In genomic region chr11:122711362-122711761, GRCh38 we compare ENCODE assay signal across 25 cellular contexts. TPM values are rescaled to one million over a fixed set of nuclear protein-coding genes. Genes with fewer than 3 reads are reported as not detected.
A peak's percentile ranks its signal among the peaks of the same experiment; 100 is the strongest.
DNase-seq lines count a peak whose midpoint lies in the region; ATAC-seq, FAIRE-seq and TF ChIP-seq lines count a peak whose summit lies in the region.
"Had no signal": no experiment of that assay in that cellular context is flagged by ENCODE, and none has a peak within 500 bp of the region (broad histone marks: within the 10 kb centered on the region; RNA-seq: fewer than 3 reads in every experiment).

No MANE protein-coding gene starts in this region.

- no peak for TF ChIP-seq EP300 in A549 (IDR thresholded peaks at IDR 0.05)

- H2BK12ac ChIP-seq in mesenchymal stem cell (ENCODE audit: low read length in 2 of 2): no peak overlapping the region

- H2BK5ac ChIP-seq in mesenchymal stem cell (ENCODE audit: low read depth, low read length, poor library complexity, severe bottlenecking): no peak overlapping the region

- CTCF ChIA-PET in A549 (lab: Yijun Ruan, JAX): interaction anchor here (1.0 to 1.8 kb wide), 5 partner anchors 44 to 82 kb away, joined by 3 to 8 read pairs (median 4); no protein-coding TSS in a partner anchor

- no peak for DNase-seq in A549 (ENCODE audit: low read depth in 1 of 2, low spot score in 1 of 2)
- DNase-seq in DND-41: no peak
- no peak for DNase-seq in astrocyte (ENCODE audit: low read depth)
- no peak for DNase-seq in mesenchymal stem cell
- DNase-seq in D341Med (ENCODE audit: low spot score): no peak
- DNase-seq in A172 (ENCODE audit: low spot score): no peak
- DNase-seq in GM13977 (ENCODE audit: low spot score): no peak
- no peak for DNase-seq in COLO829 (ENCODE audit: low spot score)
- DNase-seq: activated CD4-positive, CD25-positive, alpha-beta regulatory T cell; activated naive CD4-positive, alpha-beta T cell treated with Interleukin-2 at 50 U/mL for 16 hours; activated T-cell treated with anti-CD3 and anti-CD28 coated beads, Interleukin-2, amount 50 U/mL, for 72 hours; brain microvascular endothelial cell; DMS79; GF-D8; left cardiac atrium; NCI-H1048; NCI-H82; stimulated activated CD4-positive, alpha-beta T cell treated with anti-CD3 and anti-CD28 coated beads, Interleukin-4, amount 100 ng/mL, for 1 hour; T1000 had no signal

- POLR2A ChIA-PET in A549 (lab: Yijun Ruan, JAX): interaction anchor here (0.7 kb wide), 1 partner anchor 10 kb away, joined by 3 read pairs; no protein-coding TSS in a partner anchor

- H3K4me1 ChIP-seq in A549 (peaks cover 60% of the 10 kb centered on the region), DND-41 (ENCODE audit: insufficient read depth, low read length) (peaks cover 53% of the 10 kb centered on the region), astrocyte (ENCODE audit: insufficient read depth, low read length) (peaks cover 51% of the 10 kb centered on the region), mesenchymal stem cell (ENCODE audit: control insufficient read depth, insufficient read depth, low read depth, low read length) (peaks cover 20% of the 10 kb centered on the region)
- H3K4me1 ChIP-seq: right atrium auricular region had no signal

- peak overlapping the region; percentile 1 for H4K91ac ChIP-seq in mesenchymal stem cell (ENCODE audit: low read length)

- H2BK15ac ChIP-seq in mesenchymal stem cell (ENCODE audit: low read depth, poor library complexity, severe bottlenecking): no peak overlapping the region

- H3K36me3 ChIP-seq in DND-41 (ENCODE audit: insufficient read depth, low read length) (peaks cover 30% of the 10 kb centered on the region), astrocyte (ENCODE audit: insufficient read depth, low read length) (peaks cover 5% of the 10 kb centered on the region), mesenchymal stem cell (ENCODE audit: control insufficient read depth in 1 of 2, insufficient read depth in 2 of 2, low read depth in 1 of 2, low read length in 2 of 2) (peaks cover 0 to 4% of the 10 kb centered on the region in 2 experiments)
- H3K36me3 ChIP-seq: brain microvascular endothelial cell, right atrium auricular region, tibial nerve had no signal

- H3K4me2 ChIP-seq in A549 (0 out of 3 replicates have a peak overlapping the region, but pooled peaks have one; percentile 14), DND-41 (ENCODE audit: insufficient read depth, low read length) (no peak overlapping the region), astrocyte (ENCODE audit: low read length) (no peak overlapping the region), mesenchymal stem cell (ENCODE audit: low read length, poor library complexity, severe bottlenecking) (no peak overlapping the region)

- no peak overlapping the region for H3K9ac ChIP-seq in DND-41 (ENCODE audit: low read depth, low read length)
- H3K9ac ChIP-seq in astrocyte (ENCODE audit: low read length): no peak overlapping the region
- no peak overlapping the region for H3K9ac ChIP-seq in mesenchymal stem cell (ENCODE audit: low read length)

- TF ChIP-seq POLR2A in A549 (IDR thresholded peaks at IDR 0.05; ENCODE audit: low read length): no peak

- peaks cover 90% of the 10 kb centered on the region for H3K79me2 ChIP-seq in DND-41 (ENCODE audit: insufficient read depth, low read length)
- peaks cover 53% of the 10 kb centered on the region for H3K79me2 ChIP-seq in astrocyte (ENCODE audit: insufficient read depth, low read length)

- H4K8ac ChIP-seq in mesenchymal stem cell (ENCODE audit: low read length): no peak overlapping the region

- peaks cover 17% of the 10 kb centered on the region for H3K79me1 ChIP-seq in mesenchymal stem cell (replicated peaks; ENCODE audit: low read length, poor library complexity, severe bottlenecking)

- H3K4me3 ChIP-seq in A549 (no peak overlapping the region), DND-41 (ENCODE audit: low read depth in 1 of 2, low read length in 2 of 2) (no peak overlapping the region), astrocyte (ENCODE audit: insufficient read depth, low read depth, low read length) (no peak overlapping the region), mesenchymal stem cell (ENCODE audit: insufficient read depth in 1 of 2, low read depth in 1 of 2, low read length in 2 of 2) (no peak overlapping the region)
- H3K4me3 ChIP-seq: lung, right atrium auricular region, tibial nerve had no signal

- H2AFZ ChIP-seq in DND-41 (ENCODE audit: low read depth, low read length) (no peak overlapping the region), astrocyte (ENCODE audit: low read depth, low read length) (no peak overlapping the region), mesenchymal stem cell (ENCODE audit: low read depth, low read length) (no peak overlapping the region)

- no peaks in the 10 kb centered on the region for H4K20me1 ChIP-seq in DND-41 (ENCODE audit: insufficient read depth, low read length)
- no peaks in the 10 kb centered on the region for H4K20me1 ChIP-seq in astrocyte (ENCODE audit: insufficient read depth, low read length)

- peak overlapping the region in 1 of 2 experiments; percentile 55; a peak in 3 of 6 replicates for H3K27ac ChIP-seq in A549
- peak overlapping the region; percentile 70 for H3K27ac ChIP-seq in DND-41 (ENCODE audit: low read length)
- H3K27ac ChIP-seq in astrocyte (ENCODE audit: low read depth, low read length): no peak overlapping the region
- peak overlapping the region; percentile 24 for H3K27ac ChIP-seq in mesenchymal stem cell (ENCODE audit: low read length, poor library complexity, severe bottlenecking)
- H3K27ac ChIP-seq: brain microvascular endothelial cell, right atrium auricular region, tibial nerve had no signal

- no peaks in the 10 kb centered on the region for H3K27me3 Mint-ChIP-seq in astrocyte (ENCODE audit: low read depth, unreplicated experiment)

- H3K36me3 Mint-ChIP-seq in astrocyte (ENCODE audit: low read depth, unreplicated experiment): peaks cover 6% of the 10 kb centered on the region
- H3K36me3 Mint-ChIP-seq: IgD-negative memory B cell had no signal

- no peak overlapping the region for H3K4me3 Mint-ChIP-seq in astrocyte (ENCODE audit: unreplicated experiment)
- H3K4me3 Mint-ChIP-seq: activated T-cell treated with anti-CD3 and anti-CD28 coated beads, Interleukin-2, amount 50 U/mL, for 72 hours; IgD-negative memory B cell; neural crest cell had no signal

- H3K27me3 ChIP-seq in DND-41 (ENCODE audit: insufficient read depth, low read length, poor library complexity) (no peaks in the 10 kb centered on the region), astrocyte (ENCODE audit: insufficient read depth, low read length) (no peaks in the 10 kb centered on the region), mesenchymal stem cell (ENCODE audit: control insufficient read depth in 1 of 2, insufficient read depth in 1 of 2, low read length in 2 of 2) (no peaks in the 10 kb centered on the region)
- H3K27me3 ChIP-seq: brain microvascular endothelial cell, right atrium auricular region, tibial nerve had no signal

- in situ Hi-C loops in GM13977 (cut with MboI; ENCODE audit: low pct_unique_long_range_greater_than_20kb, low sequenced_read_pairs, unreplicated experiment): no loop called here

- peak overlapping the region; percentile 4 for H3K27ac Mint-ChIP-seq in astrocyte (ENCODE audit: unreplicated experiment)
- H3K27ac Mint-ChIP-seq: activated T-cell treated with anti-CD3 and anti-CD28 coated beads, Interleukin-2, amount 50 U/mL, for 72 hours; IgD-negative memory B cell had no signal

- FAIRE-seq in A549 (lab: Jason Lieb, UNC) (no peak), astrocyte (lab: Jason Lieb, UNC) (no peak)

- no peak for TF ChIP-seq RAD21 in A549 (conservative IDR thresholded peaks at IDR 0.05 in 1 of 2, IDR thresholded peaks at IDR 0.05 in 1 of 2)

- no peak for ATAC-seq in A549
- ATAC-seq in DND-41 (ENCODE audit: insufficient read depth, low read depth): no peak
- ATAC-seq: activated T-cell treated with anti-CD3 and anti-CD28 coated beads, Interleukin-2, amount 50 U/mL, for 72 hours; HCT116 had no signal

- peaks cover 35% of the 10 kb centered on the region for H3K4me1 Mint-ChIP-seq in astrocyte (ENCODE audit: low read depth, unreplicated experiment)
- H3K4me1 Mint-ChIP-seq: neural crest cell had no signal

- no peak overlapping the region for H3K4ac ChIP-seq in mesenchymal stem cell (ENCODE audit: low read depth in 1 of 2, low read length in 2 of 2)

- H2AK5ac ChIP-seq in mesenchymal stem cell (ENCODE audit: low read length, severe bottlenecking): peak overlapping the region; percentile 46

- H3K9me3 Mint-ChIP-seq in astrocyte (ENCODE audit: unreplicated experiment): no peaks in the 10 kb centered on the region
- H3K9me3 Mint-ChIP-seq: activated T-cell treated with anti-CD3 and anti-CD28 coated beads, Interleukin-2, amount 50 U/mL, for 72 hours; IgD-negative memory B cell; neural crest cell had no signal

- no peak overlapping the region for H3K14ac ChIP-seq in mesenchymal stem cell (ENCODE audit: low read length in 2 of 2)

- WGBS in A549 (ENCODE audit: missing lambda C conversion rate): 73% methylated on average over 7 of the region's 9 CpGs
- 95% methylated on average over 9 of the region's 9 CpGs for WGBS in mesenchymal stem cell

- TF ChIP-seq CTCF in A549 (IDR thresholded peaks at IDR 0.05) (no peak), DND-41 (IDR thresholded peaks at IDR 0.05; ENCODE audit: borderline replicate concordance, extremely low read depth, low read length, poor library complexity, severe bottlenecking) (no peak), astrocyte (IDR thresholded peaks at IDR 0.05; ENCODE audit: insufficient read depth, low read depth, low read length) (no peak), GM13977 (IDR thresholded peaks at IDR 0.05; ENCODE audit: extremely low read depth, insufficient read depth, missing control alignments) (no peak)

- H2BK120ac ChIP-seq in mesenchymal stem cell (ENCODE audit: low read depth, low read length): no peak overlapping the region

- no peak overlapping the region for H3K18ac ChIP-seq in mesenchymal stem cell (ENCODE audit: low read depth in 1 of 2, low read length in 2 of 2)

- H3K9me3 ChIP-seq in A549 (no peaks in the 10 kb centered on the region), DND-41 (ENCODE audit: insufficient read depth, low read length, severe bottlenecking) (no peaks in the 10 kb centered on the region), astrocyte (ENCODE audit: insufficient read depth, low read depth, low read length) (no peaks in the 10 kb centered on the region), mesenchymal stem cell (ENCODE audit: control insufficient read depth, low read length) (no peaks in the 10 kb centered on the region)
- H3K9me3 ChIP-seq: right atrium auricular region, tibial nerve had no signal

- no peak overlapping the region for H3K23ac ChIP-seq in mesenchymal stem cell (ENCODE audit: low read length in 2 of 2)

TF ChIP-seq in A549, 52 proteins besides CTCF, POLR2A, EP300 and RAD21 (continues in another document):
- TF ChIP-seq RFX5 (IDR thresholded peaks at IDR 0.05): no peak

RNA-seq across cellular contexts. Expression of gene UBASH3B, which starts 55.8 kb away (rescaled TPM):
- polyA plus RNA-seq in A549 (2011; rRNA removed) (43.0 and 52.2 TPM in 2 replicates), A549 (2017; fragmentation: RNase III; extraction: RNeasy Plus Mini Kit Qiagen cat#74134 plus additional on column Dnase treatment) (26.8 to 33.4 TPM (median 32.5 TPM) in 3 replicates)
- 22.4 and 29.5 TPM in 2 replicates for polyA plus RNA-seq in A549 (2012; cell fraction: cytosol; rRNA removed)
- polyA plus RNA-seq in A549 (2012; cell fraction: nucleus; rRNA removed): 25.3 and 30.1 TPM in 2 replicates
- 215 and 227 TPM in 2 replicates for polyA minus RNA-seq in A549 (2011; rRNA and poly(A)+ RNA removed)
- 62.1 and 64.0 TPM in 2 replicates for total RNA-seq in astrocyte
- polyA plus RNA-seq in mesenchymal stem cell (2013, experiment 1 of 2): 23.3 TPM
- polyA plus RNA-seq in mesenchymal stem cell (2013, experiment 2 of 2): 25.0 TPM
- 4.0 and 6.9 TPM in 2 replicates for total RNA-seq in A172 (2014; rRNA removed; shearing (Covaris generic))
